ENCODE assay signal across 1 cellular context in genomic region chrX:40805404-40805803, GRCh38.
A peak's percentile ranks its signal among the peaks of the same experiment; 100 is the strongest.
TF ChIP-seq lines count a peak whose summit lies in the region.

No MANE protein-coding gene starts in this region.

TF ChIP-seq in K562, 482 proteins besides CTCF, POLR2A, EP300 and RAD21 (continued from another document):
- TF ChIP-seq MGA (IDR thresholded peaks at IDR 0.05) (peak; percentile 79), DNMT1 (IDR thresholded peaks at IDR 0.05) (no peak), NCOA4 (IDR thresholded peaks at IDR 0.05; ENCODE audit: partially characterized antibody) (no peak), MYC (IDR thresholded peaks at IDR 0.05; ENCODE audit: low read depth, low read length) (peak; percentile 46; the same call in 1 of the 2 replicates), MYC (CRISPR knock-in tag; IDR thresholded peaks at IDR 0.05; ENCODE audit: borderline replicate concordance, low read depth) (no peak), EP400 (IDR thresholded peaks at IDR 0.05) (peak; percentile 40), NRF1 (conservative IDR thresholded peaks at IDR 0.05 in 1 of 2, IDR thresholded peaks at IDR 0.05 in 1 of 2) (peak; percentile 37 to 56), TCF3 (CRISPR knock-in tag; IDR thresholded peaks at IDR 0.05) (peak; percentile 58; the same call in 1 of the 2 replicates), ESRRA (IDR thresholded peaks at IDR 0.05; ENCODE audit: borderline replicate concordance, low read depth) (no peak), KDM2B (CRISPR knock-in tag; IDR thresholded peaks at IDR 0.05) (no peak), RFX5 (IDR thresholded peaks at IDR 0.05; ENCODE audit: low read depth, low read length) (no peak), CBFA2T3 (IDR thresholded peaks at IDR 0.05) (peak; percentile 60), ZNF592 (IDR thresholded peaks at IDR 0.05) (peak; percentile 57; the same call in 1 of the 2 replicates), STAT6 (CRISPR knock-in tag; IDR thresholded peaks at IDR 0.05) (no peak), MAX (CRISPR knock-in tag; IDR thresholded peaks at IDR 0.05) (peak; percentile 79), E2F6 (IDR thresholded peaks at IDR 0.05; ENCODE audit: borderline replicate concordance in 1 of 2, extremely low read depth in 1 of 2, insufficient read depth in 1 of 2, insufficient read length in 1 of 2, low read depth in 1 of 2, low read length in 1 of 2, poor library complexity in 1 of 2, severe bottlenecking in 1 of 2) (peak in 1 of 2 experiments; percentile 66), ATF4 (CRISPR knock-in tag; IDR thresholded peaks at IDR 0.05) (no peak), RCOR1 (IDR thresholded peaks at IDR 0.05; ENCODE audit: borderline replicate concordance in 1 of 2, low read depth in 2 of 2, low read length in 2 of 2) (peak in 1 of 2 experiments; percentile 44; a peak in 1 of 4 replicates), MNT (conservative IDR thresholded peaks at IDR 0.05) (peak in 1 of 2 experiments; percentile 46; a peak in 2 of 4 replicates), ZC3H4 (CRISPR knock-in tag; IDR thresholded peaks at IDR 0.05; ENCODE audit: borderline replicate concordance) (no peak), ZNF140 (CRISPR knock-in tag; IDR thresholded peaks at IDR 0.05) (no peak), TEAD4 (IDR thresholded peaks at IDR 0.05; ENCODE audit: low read length) (peak; percentile 37; the same call in 1 of the 2 replicates), TEAD4 (CRISPR knock-in tag; IDR thresholded peaks at IDR 0.05; ENCODE audit: borderline replicate concordance) (no peak), ZNF780A (CRISPR knock-in tag; IDR thresholded peaks at IDR 0.05) (no peak), NR0B1 (IDR thresholded peaks at IDR 0.05; ENCODE audit: partially characterized antibody) (no peak), ARID1B (IDR thresholded peaks at IDR 0.05) (peak; percentile 64)
TF ChIP-seq in K562: peak in this region for 19.
